Comparison of ENCODE assay signal across 8 cellular contexts in genomic region chr9:96777539-96777864, GRCh38. TPM values are rescaled to one million over a fixed set of nuclear protein-coding genes. Genes with fewer than 3 reads are reported as not detected.
DNase-seq lines count a peak whose midpoint lies in the region; ATAC-seq and TF ChIP-seq lines count a peak whose summit lies in the region.

No MANE protein-coding gene starts in this region.

- peak overlapping the region; percentile 38 for H3K9ac ChIP-seq in iPS-18a (ENCODE audit: low read length)

- H3K27ac ChIP-seq in A673 (ENCODE audit: low read depth, low read length, poor library complexity, severe bottlenecking): peak overlapping the region; percentile 79
- H3K27ac ChIP-seq in iPS-18a (ENCODE audit: low read length): peak overlapping the region; percentile 42
- H3K27ac ChIP-seq in suprapubic skin: peak overlapping the region; percentile 77

- TF ChIP-seq POLR2A in suprapubic skin (IDR thresholded peaks at IDR 0.05): no peak

- POLR2A ChIA-PET in A673 (lab: Charles Lee; ENCODE audit: low non-redundant PET): no interaction called here
- POLR2A ChIA-PET in activated CD4-positive, alpha-beta memory T cell treated with anti-CD3 and anti-CD28 coated beads, Interleukin-2, amount 10 ng/mL, durations not matched to agents 7 days and 5 days (lab: Charles Lee): interaction anchor here (1.2 to 1.6 kb wide), 4 partner anchors 9 to 358 kb away, joined by 3 to 5 read pairs (median 4); partner anchors contain the start of genes PRXL2C and ZNF782

- intact Hi-C loops in A673 (cut with micrococcal nuclease; ENCODE audit: unreplicated experiment): no loop called here

- no TSS peak for BruUV-seq in A673 (replicated peaks; lab: Mats Ljungman, UMichigan)

- peak; percentile 45 for ATAC-seq in GM19372 (IDR thresholded peaks at IDR 0.05; ENCODE audit: low read depth, unreplicated experiment)

- peak overlapping the region; percentile 100 for H3K4me3 Mint-ChIP-seq in activated CD4-positive, alpha-beta memory T cell treated with anti-CD3 and anti-CD28 coated beads, Interleukin-2, amount 10 ng/mL, durations not matched to agents 7 days and 5 days

- 3% methylated on average over 18 of the region's 21 CpGs for WGBS in suprapubic skin

- H3K27me3 Mint-ChIP-seq in activated CD4-positive, alpha-beta memory T cell treated with anti-CD3 and anti-CD28 coated beads, Interleukin-2, amount 10 ng/mL, durations not matched to agents 7 days and 5 days: no peaks in the 10 kb centered on the region

- H3K4me1 ChIP-seq in A673 (ENCODE audit: insufficient read depth, low read length, poor library complexity, severe bottlenecking): peaks cover 3% of the 10 kb centered on the region
- H3K4me1 ChIP-seq in iPS-18a (ENCODE audit: control insufficient read depth, low read depth, low read length): peaks cover 7% of the 10 kb centered on the region
- peaks cover 11% of the 10 kb centered on the region for H3K4me1 ChIP-seq in suprapubic skin

- H3K36me3 Mint-ChIP-seq in activated CD4-positive, alpha-beta memory T cell treated with anti-CD3 and anti-CD28 coated beads, Interleukin-2, amount 10 ng/mL, durations not matched to agents 7 days and 5 days (ENCODE audit: low read depth): peaks cover 38% of the 10 kb centered on the region

- H3K36me3 ChIP-seq in A673 (ENCODE audit: insufficient read depth, low read length, poor library complexity, severe bottlenecking) (peaks cover 30% of the 10 kb centered on the region), iPS-18a (ENCODE audit: control insufficient read depth, low read depth, low read length) (peaks cover 33% of the 10 kb centered on the region), suprapubic skin (peaks cover 35% of the 10 kb centered on the region)

- peak overlapping the region; percentile 91 for H3K27ac Mint-ChIP-seq in activated CD4-positive, alpha-beta memory T cell treated with anti-CD3 and anti-CD28 coated beads, Interleukin-2, amount 10 ng/mL, durations not matched to agents 7 days and 5 days

- CTCF ChIA-PET in A673 (lab: Charles Lee): no interaction called here
- CTCF ChIA-PET in activated CD4-positive, alpha-beta memory T cell treated with anti-CD3 and anti-CD28 coated beads, Interleukin-2, amount 10 ng/mL, durations not matched to agents 7 days and 5 days (lab: Charles Lee): interaction anchor here (0.8 to 1.2 kb wide), 2 partner anchors 79 to 111 kb away, joined by 3 read pairs; no protein-coding TSS in a partner anchor

- H3K9me3 ChIP-seq in A673 (ENCODE audit: low read depth, low read length, poor library complexity, severe bottlenecking) (no peaks in the 10 kb centered on the region), iPS-18a (ENCODE audit: control insufficient read depth, low read depth, low read length) (no peaks in the 10 kb centered on the region), suprapubic skin (peaks cover 3% of the 10 kb centered on the region)

- H3K9me3 Mint-ChIP-seq in activated CD4-positive, alpha-beta memory T cell treated with anti-CD3 and anti-CD28 coated beads, Interleukin-2, amount 10 ng/mL, durations not matched to agents 7 days and 5 days: peaks cover 22% of the 10 kb centered on the region

- TF ChIP-seq CTCF in A673 (conservative IDR thresholded peaks at IDR 0.05; ENCODE audit: low read depth, low read length) (no peak), suprapubic skin (IDR thresholded peaks at IDR 0.05) (no peak)

- H3K4me1 Mint-ChIP-seq in activated CD4-positive, alpha-beta memory T cell treated with anti-CD3 and anti-CD28 coated beads, Interleukin-2, amount 10 ng/mL, durations not matched to agents 7 days and 5 days: peaks cover 25% of the 10 kb centered on the region

- no peak for TF ChIP-seq EP300 in suprapubic skin (IDR thresholded peaks at IDR 0.05)

- DNase-seq in A673 (ENCODE audit: low spot score) (no peak), suprapubic skin (ENCODE audit: low spot score in 2 of 2) (no peak), islet precursor cell (no peak), NCI-H226 (no peak), NCI-H526 treated with DMSO at 0.1 percent for 48 hours (lab: John Stamatoyannopoulos, UW) (no peak)
- DNase-seq in activated CD4-positive, alpha-beta memory T cell treated with anti-CD3 and anti-CD28 coated beads, Interleukin-2, amount 10 ng/mL, durations not matched to agents 7 days and 5 days: no peak

- H3K27me3 ChIP-seq in A673 (replicated peaks; ENCODE audit: insufficient read depth, low read depth, low read length, poor library complexity) (no peaks in the 10 kb centered on the region), iPS-18a (ENCODE audit: control insufficient read depth, insufficient read depth, low read length) (no peaks in the 10 kb centered on the region), suprapubic skin (no peaks in the 10 kb centered on the region)

- H3K4me3 ChIP-seq in A673 (ENCODE audit: low read depth, low read length, poor library complexity, severe bottlenecking) (peak overlapping the region; percentile 96), iPS-18a (ENCODE audit: low read length) (peak overlapping the region; percentile 59), suprapubic skin (peak overlapping the region; percentile 73)

RNA-seq across cellular contexts. Expression of gene ZNF510, which starts 0.4 kb away (rescaled TPM):
- total RNA-seq in A673 (2021): 13.3 and 15.6 TPM in 2 replicates
- total RNA-seq in activated CD4-positive, alpha-beta memory T cell treated with anti-CD3 and anti-CD28 coated beads, Interleukin-2, amount 10 ng/mL, durations not matched to agents 7 days and 5 days: 10 to 100 TPM; 13.1 to 13.4 TPM
- 10 to 100 TPM in 1 of 4 donors, 1 to 10 TPM in 3; 5.6 to 24.9 (median 8.5) TPM for total RNA-seq in suprapubic skin
